In genomic region chr11:9187616-9188015, GRCh38 we compare ENCODE assay signal across 29 cellular contexts.
DNase-seq lines count a peak whose midpoint lies in the region; ATAC-seq, FAIRE-seq and TF ChIP-seq lines count a peak whose summit lies in the region.
"Had no signal": no experiment of that assay in that cellular context is flagged by ENCODE, and none has a peak within 500 bp of the region (broad histone marks: within the 10 kb centered on the region; RNA-seq: fewer than 3 reads in every experiment).

No MANE protein-coding gene starts in this region.

- WGBS in prostate gland: 84% methylated on average over 3 of the region's 3 CpGs

- H3K79me2 ChIP-seq in neural progenitor cell (ENCODE audit: low read depth) (no peaks in the 10 kb centered on the region), PC-3 (ENCODE audit: low read length) (no peaks in the 10 kb centered on the region)

- H3K36me3 ChIP-seq in bronchial epithelial cell (ENCODE audit: control insufficient read depth, insufficient read depth, low read length) (no peaks in the 10 kb centered on the region), neural progenitor cell (peaks cover 18% of the 10 kb centered on the region), prostate gland (no peaks in the 10 kb centered on the region), PC-3 (ENCODE audit: low read depth, low read length) (peaks cover 14% of the 10 kb centered on the region)

- peaks cover 13% of the 10 kb centered on the region for H3K4me1 ChIP-seq in neural progenitor cell
- H3K4me1 ChIP-seq in prostate gland (replicated peaks): no peaks in the 10 kb centered on the region
- no peaks in the 10 kb centered on the region for H3K4me1 ChIP-seq in PC-3 (ENCODE audit: insufficient read depth, low read length)
- H3K4me1 ChIP-seq: SJSA1 had no signal

- H3K9me3 Mint-ChIP-seq in neural progenitor cell: peaks cover 26% of the 10 kb centered on the region
- peaks cover 0 to 5% of the 10 kb centered on the region in 2 donors for H3K9me3 Mint-ChIP-seq in stimulated activated naive CD8-positive, alpha-beta T cell treated with anti-CD3 and anti-CD28 coated beads, Interleukin-15, amount 100 ng/mL, for 72 hours
- H3K9me3 Mint-ChIP-seq: CD8-positive, alpha-beta memory T cell had no signal

- H3K36me3 Mint-ChIP-seq in neural progenitor cell: peaks cover 55% of the 10 kb centered on the region

- H3K9me3 ChIP-seq in neural progenitor cell (ENCODE audit: low read depth) (no peaks in the 10 kb centered on the region), prostate gland (no peaks in the 10 kb centered on the region), PC-3 (ENCODE audit: low read length) (no peaks in the 10 kb centered on the region)
- H3K9me3 ChIP-seq: SJSA1 had no signal

- intact Hi-C loops in prostate gland (cut with DNase I) (no loop called here), PC-3 (cut with micrococcal nuclease) (no loop called here), sciatic nerve (cut with DNase I) (no loop called here)

- H3K4me3 Mint-ChIP-seq in neural progenitor cell: no peak overlapping the region
- no peak overlapping the region for H3K4me3 Mint-ChIP-seq in stimulated activated naive CD8-positive, alpha-beta T cell treated with anti-CD3 and anti-CD28 coated beads, Interleukin-15, amount 100 ng/mL, for 72 hours
- H3K4me3 Mint-ChIP-seq: B cell; CD8-positive, alpha-beta memory T cell had no signal

- H3K9me2 ChIP-seq in PC-3 (replicated peaks; ENCODE audit: low read length): no peaks in the 10 kb centered on the region

- H3K9ac ChIP-seq in neural progenitor cell (no peak overlapping the region), PC-3 (ENCODE audit: low read length) (no peak overlapping the region)

- no peak overlapping the region for H3K4me2 ChIP-seq in neural progenitor cell
- no peak overlapping the region for H3K4me2 ChIP-seq in PC-3 (ENCODE audit: low read length)
- H3K4me2 ChIP-seq: PC-9 had no signal

- no peaks in the 10 kb centered on the region for H3K27me3 Mint-ChIP-seq in neural progenitor cell (ENCODE audit: insufficient read depth, low read depth)
- H3K27me3 Mint-ChIP-seq in stimulated activated naive CD8-positive, alpha-beta T cell treated with anti-CD3 and anti-CD28 coated beads, Interleukin-15, amount 100 ng/mL, for 72 hours: no peaks in the 10 kb centered on the region
- H3K27me3 Mint-ChIP-seq: B cell; CD8-positive, alpha-beta memory T cell had no signal

- CTCF ChIA-PET in PC-3 (lab: Charles Lee): no interaction called here

- peak; percentile 7 for FAIRE-seq in bronchial epithelial cell (lab: Jason Lieb, UNC)
- FAIRE-seq: GM12878 had no signal

- H3F3A ChIP-seq in neural progenitor cell (ENCODE audit: low read depth): peaks cover 10% of the 10 kb centered on the region
- H3F3A ChIP-seq in PC-3 (ENCODE audit: low read length, unreplicated experiment): no peaks in the 10 kb centered on the region

- peak overlapping the region; percentile 44 for H3K27ac ChIP-seq in neural progenitor cell
- no peak overlapping the region for H3K27ac ChIP-seq in prostate gland
- H3K27ac ChIP-seq in PC-3 (ENCODE audit: low read length): no peak overlapping the region
- H3K27ac ChIP-seq: C4-2B, PC-9, SJSA1 had no signal

- no peak overlapping the region for H2AFZ ChIP-seq in neural progenitor cell (replicated peaks)
- H2AFZ ChIP-seq in PC-3 (ENCODE audit: low read length): no peak overlapping the region
- H2AFZ ChIP-seq: PC-9 had no signal

- no peak overlapping the region for H3K27ac Mint-ChIP-seq in neural progenitor cell
- no peak overlapping the region for H3K27ac Mint-ChIP-seq in stimulated activated naive CD8-positive, alpha-beta T cell treated with anti-CD3 and anti-CD28 coated beads, Interleukin-15, amount 100 ng/mL, for 72 hours
- H3K27ac Mint-ChIP-seq: B cell had no signal

- no peak for DNase-seq in bronchial epithelial cell (ENCODE audit: low read depth)
- DNase-seq in globus pallidus (ENCODE audit: low spot score): peak; percentile 84
- peak; percentile 31 for DNase-seq in neural progenitor cell (ENCODE audit: low spot score)
- DNase-seq in prostate gland (ENCODE audit: low spot score): no peak
- DNase-seq in stimulated activated naive CD8-positive, alpha-beta T cell treated with anti-CD3 and anti-CD28 coated beads, Interleukin-15, amount 100 ng/mL, for 72 hours: no peak
- no peak for DNase-seq in PC-3
- DNase-seq in sciatic nerve (ENCODE audit: low spot score): no peak
- DNase-seq: CD8-positive, alpha-beta memory T cell; DMS 273 treated with DMSO at 0.1 percent for 48 hours; DMS79; EL; GDM1; GOT3; HCEC 1CT; KBM-7; MV-4-11; NCI-H1105; NCI-H146; NCI-H1930; NCI-H446 treated with DMSO at 0.1 percent for 48 hours; NCI-H526; NCI-H82; NK-92 treated with Interleukin-12 subunit alpha and Interleukin-12 subunit beta, amount 100 ng/mL, for 24 hours; PC-9 had no signal

- no peak overlapping the region for H3K4me3 ChIP-seq in bronchial epithelial cell (ENCODE audit: low read depth, low read length)
- no peak overlapping the region for H3K4me3 ChIP-seq in neural progenitor cell
- no peak overlapping the region for H3K4me3 ChIP-seq in prostate gland
- no peak overlapping the region for H3K4me3 ChIP-seq in PC-3 (ENCODE audit: low read length)
- H3K4me3 ChIP-seq: GM12878, PC-9, SJSA1 had no signal

- no peaks in the 10 kb centered on the region for H3K27me3 ChIP-seq in bronchial epithelial cell (ENCODE audit: control insufficient read depth, insufficient read depth, low read length)
- no peaks in the 10 kb centered on the region for H3K27me3 ChIP-seq in neural progenitor cell
- H3K27me3 ChIP-seq in prostate gland (replicated peaks; ENCODE audit: insufficient read depth): no peaks in the 10 kb centered on the region
- no peaks in the 10 kb centered on the region for H3K27me3 ChIP-seq in PC-3 (ENCODE audit: low read length)
- H3K27me3 ChIP-seq: SJSA1 had no signal

- POLR2A ChIA-PET in PC-3 (lab: Charles Lee; ENCODE audit: unreplicated experiment): no interaction called here

- no peak for TF ChIP-seq POLR2A in prostate gland (IDR thresholded peaks at IDR 0.05)

- no peak for ATAC-seq in stimulated activated naive CD8-positive, alpha-beta T cell treated with anti-CD3 and anti-CD28 coated beads, Interleukin-15, amount 100 ng/mL, for 72 hours
- ATAC-seq in PC-3: no peak
- ATAC-seq in sciatic nerve: no peak
- ATAC-seq: GM12878, Right ventricle myocardium inferior had no signal

- TF ChIP-seq CTCF in bronchial epithelial cell (IDR thresholded peaks at IDR 0.05; ENCODE audit: insufficient read depth, low read length, severe bottlenecking) (no peak), neural progenitor cell (IDR thresholded peaks at IDR 0.05) (no peak), prostate gland (IDR thresholded peaks at IDR 0.05) (no peak), PC-3 (conservative IDR thresholded peaks at IDR 0.05; ENCODE audit: low read depth, low read length) (no peak)

- BruUV-seq in PC-3 (replicated peaks; lab: Mats Ljungman, UMichigan): no TSS peak

- H3K4me1 Mint-ChIP-seq in neural progenitor cell: no peaks in the 10 kb centered on the region
- H3K4me1 Mint-ChIP-seq in stimulated activated naive CD8-positive, alpha-beta T cell treated with anti-CD3 and anti-CD28 coated beads, Interleukin-15, amount 100 ng/mL, for 72 hours: no peaks in the 10 kb centered on the region
- H3K4me1 Mint-ChIP-seq: B cell; CD8-positive, alpha-beta memory T cell had no signal

- H4K20me1 ChIP-seq in neural progenitor cell (ENCODE audit: low read depth) (no peaks in the 10 kb centered on the region), PC-3 (ENCODE audit: low read length) (no peaks in the 10 kb centered on the region)

Comparison
In these comparisons a context has a peak if more than half of its experiments do, and no peak if none do; other contexts are left out.
1. DNase-seq: peak in globus pallidus (single experiment) and neural progenitor cell (single experiment); none in bronchial epithelial cell (single experiment), prostate gland (single experiment), stimulated activated naive CD8-positive, alpha-beta T cell treated with anti-CD3 and anti-CD28 coated beads, Interleukin-15, amount 100 ng/mL, for 72 hours (0 of 2), PC-3 (single experiment) and sciatic nerve (single experiment).